24 cellular contexts compared by ENCODE assay signal in the genomic region with DNA sequence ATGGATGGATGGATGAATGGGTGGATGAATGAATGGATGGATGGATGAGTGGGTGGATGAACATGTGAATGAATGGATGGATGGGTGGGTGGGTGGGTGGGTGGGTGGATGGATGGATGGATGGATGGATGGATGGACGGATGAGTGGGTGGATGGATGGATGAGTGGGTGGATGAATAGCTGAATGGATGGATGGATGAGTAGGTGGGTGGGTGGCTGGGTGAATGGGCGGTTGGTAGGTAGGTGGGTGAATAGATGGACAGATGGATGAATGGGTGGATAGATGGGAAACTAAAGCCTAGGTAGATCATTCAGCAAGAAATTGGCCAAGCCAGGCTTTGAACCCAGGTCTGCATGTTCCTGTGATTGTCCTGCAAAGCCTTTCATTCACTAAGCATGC.
"Had no signal": no experiment of that assay in that cellular context is flagged by ENCODE, and none has a peak within 500 bp of the region (broad histone marks: within the 10 kb centered on the region; RNA-seq: fewer than 3 reads in every experiment).

No MANE protein-coding gene starts in this region.

- H3K4me1 Mint-ChIP-seq: naive thymus-derived CD8-positive, alpha-beta T cell; stimulated activated naive CD8-positive, alpha-beta T cell treated with anti-CD3 and anti-CD28 coated beads, Interleukin-15, amount 100 ng/mL, for 72 hours had no signal

- H3K27ac ChIP-seq: dorsolateral prefrontal cortex, gastrocnemius medialis, heart left ventricle, pancreas, right lobe of liver, suprapubic skin, transverse colon, vagina had no signal

- H3K4me1 ChIP-seq: gastrocnemius medialis, heart left ventricle, left lung, pancreas, right lobe of liver, suprapubic skin, transverse colon, upper lobe of right lung, vagina had no signal

- H3K27me3 Mint-ChIP-seq: stimulated activated naive CD8-positive, alpha-beta T cell treated with anti-CD3 and anti-CD28 coated beads, Interleukin-15, amount 100 ng/mL, for 72 hours had no signal

- H3K4me3 ChIP-seq: dorsolateral prefrontal cortex, gastrocnemius medialis, heart left ventricle, left lung, pancreas, right lobe of liver, suprapubic skin, transverse colon, upper lobe of right lung, vagina had no signal

- DNase-seq: dorsolateral prefrontal cortex; effector CD4-positive, alpha-beta T cell; gastrocnemius medialis; heart left ventricle; hippocampal formation; left cardiac atrium; left lung; naive thymus-derived CD8-positive, alpha-beta T cell; occipital lobe; pancreas; right lobe of liver; small intestine; stimulated activated CD4-positive, alpha-beta T cell treated with anti-CD3 and anti-CD28 coated beads, Interleukin-12 subunit alpha, Interleukin-12 subunit beta, amount 100 ng/mL, for 4 hours; stimulated activated CD4-positive, alpha-beta T cell treated with anti-CD3 and anti-CD28 coated beads, Interleukin-1b, Interleukin-23, amount 100 ng/mL, for 48 hours; stimulated activated CD4-positive, alpha-beta T cell treated with anti-CD3 and anti-CD28 coated beads, Interleukin-4, amount 100 ng/mL, for 1 hour; stimulated activated CD8-positive, alpha-beta memory T cell treated with anti-CD3 and anti-CD28 coated beads, Interleukin-4, amount 100 ng/mL, for 48 hours; stimulated activated naive CD4-positive, alpha-beta T cell; stimulated activated naive CD8-positive, alpha-beta T cell treated with anti-CD3 and anti-CD28 coated beads, Interleukin-15, amount 100 ng/mL, for 72 hours; transverse colon; upper lobe of right lung had no signal

- FAIRE-seq: colon, islet of Langerhans, pancreas, small intestine had no signal

- H3K36me3 ChIP-seq: gastrocnemius medialis, heart left ventricle, left lung, pancreas, right lobe of liver, suprapubic skin, transverse colon, upper lobe of right lung, vagina had no signal

- H3K4me3 Mint-ChIP-seq: naive thymus-derived CD8-positive, alpha-beta T cell; stimulated activated naive CD8-positive, alpha-beta T cell treated with anti-CD3 and anti-CD28 coated beads, Interleukin-15, amount 100 ng/mL, for 72 hours had no signal

- H3K9me3 ChIP-seq: gastrocnemius medialis, heart left ventricle, left lung, pancreas, right lobe of liver, suprapubic skin, transverse colon, upper lobe of right lung, vagina had no signal

- H3K36me3 Mint-ChIP-seq: naive thymus-derived CD8-positive, alpha-beta T cell had no signal

- H3K27ac Mint-ChIP-seq: naive thymus-derived CD8-positive, alpha-beta T cell had no signal

- H3K27me3 ChIP-seq: gastrocnemius medialis, heart left ventricle, left lung, pancreas, right lobe of liver, suprapubic skin, transverse colon, upper lobe of right lung, vagina had no signal
